ENCODE assay signal across 8 cellular contexts in the genomic region with DNA sequence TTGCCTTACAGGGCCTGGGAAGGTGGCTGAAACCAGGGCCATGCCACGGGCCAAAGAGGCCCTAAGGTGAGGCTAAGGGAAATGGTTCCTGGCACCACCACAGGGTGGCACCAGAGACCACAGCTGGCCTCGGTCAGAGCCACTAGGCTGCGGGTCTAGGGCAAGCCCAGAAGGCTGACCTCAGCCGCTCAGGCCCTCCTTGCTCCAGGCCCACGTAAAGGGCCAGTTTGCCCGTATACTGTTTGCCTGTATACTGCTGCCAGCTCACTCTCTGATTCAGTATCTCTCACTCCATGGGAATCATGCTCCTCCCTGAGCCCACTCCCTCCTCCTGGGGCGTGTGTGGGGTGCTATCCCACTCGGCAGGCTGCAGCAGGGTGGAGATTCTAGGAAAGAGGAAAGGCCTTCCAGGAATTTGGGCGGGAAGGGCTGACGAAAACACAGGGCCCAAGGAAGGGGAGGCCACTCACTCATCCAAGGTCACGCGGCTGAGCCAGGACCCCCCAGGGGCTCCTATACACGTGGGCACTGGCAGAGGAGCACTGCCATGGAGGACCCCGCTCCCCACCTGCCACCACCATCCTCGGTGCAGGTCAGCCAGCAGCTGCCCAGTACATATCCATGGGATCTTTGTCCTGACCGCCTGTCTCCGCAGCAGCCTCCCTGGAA.
DNase-seq lines count a peak whose midpoint lies in the region; ATAC-seq, FAIRE-seq and TF ChIP-seq lines count a peak whose summit lies in the region.

No MANE protein-coding gene starts in this region.

- peak in 4 of 5 donors; percentile 40 to 52 (median 43) for DNase-seq in CD4-positive, alpha-beta memory T cell
- DNase-seq in RWPE2 (ENCODE audit: low spot score) (no peak), frontal cortex (ENCODE audit: low spot score in 2 of 2) (peak; percentile 74 to 82), thyroid gland (peak; percentile 66 to 71)
- peak in 3 of 4 experiments; percentile 6 to 53 (median 15) for DNase-seq in activated naive CD4-positive, alpha-beta T cell (lab: John Stamatoyannopoulos, UW)

- no peak overlapping the region for H3K4me3 ChIP-seq in CD4-positive, alpha-beta memory T cell (ENCODE audit: low read length in 2 of 2)
- H3K4me3 ChIP-seq in RWPE2 (ENCODE audit: severe bottlenecking) (no peak overlapping the region), neutrophil (ENCODE audit: low read depth in 1 of 2, low read length in 1 of 2) (no peak overlapping the region), thyroid gland (replicated peaks in 1 of 3) (no peak overlapping the region)

- ATAC-seq in GM19324 (IDR thresholded peaks at IDR 0.05; ENCODE audit: low FRiP score, unreplicated experiment), result peak; percentile 49
- ATAC-seq in HG03520 (IDR thresholded peaks at IDR 0.05; ENCODE audit: unreplicated experiment), result peak; percentile 73
- peak; percentile 82 for ATAC-seq in RWPE2 (ENCODE audit: low read depth)

- H3K4me1 ChIP-seq in CD4-positive, alpha-beta memory T cell (ENCODE audit: insufficient read depth, low read length), result no peaks in the 10 kb centered on the region
- no peaks in the 10 kb centered on the region for H3K4me1 ChIP-seq in RWPE2 (ENCODE audit: insufficient read depth, poor library complexity, severe bottlenecking)
- H3K4me1 ChIP-seq in neutrophil (ENCODE audit: control insufficient read depth in 1 of 2, insufficient read depth in 1 of 2, low read depth in 1 of 2, low read length in 1 of 2), result peaks cover 6 to 13% of the 10 kb centered on the region in 2 experiments
- H3K4me1 ChIP-seq in thyroid gland, result peaks cover 0 to 3% of the 10 kb centered on the region in 2 donors

- H3K4me3 Mint-ChIP-seq in CD4-positive, alpha-beta memory T cell, result no peak overlapping the region

- H3K9me3 Mint-ChIP-seq in CD4-positive, alpha-beta memory T cell, result no peaks in the 10 kb centered on the region

- WGBS in thyroid gland, 2 donors, result 64 to 74% methylated on average over 12 to 14 of the region's 17 CpGs

- H3K36me3 Mint-ChIP-seq in CD4-positive, alpha-beta memory T cell, result no peaks in the 10 kb centered on the region

- CTCF ChIA-PET in CD4-positive, alpha-beta memory T cell (lab: Charles Lee; ENCODE audit: partially characterized antibody), result interaction anchor here (0.9 to 5.7 kb wide), 4 partner anchors 16 to 72 kb away, joined by 3 to 30 read pairs (median 3); a partner anchor contains a TSS

- H3K27ac Mint-ChIP-seq in CD4-positive, alpha-beta memory T cell, result no peak overlapping the region

- H3K4me1 Mint-ChIP-seq in CD4-positive, alpha-beta memory T cell, result no peaks in the 10 kb centered on the region

- no peak for FAIRE-seq in frontal cortex (lab: Jason Lieb, UNC)

- no peaks in the 10 kb centered on the region for H3K9me3 ChIP-seq in CD4-positive, alpha-beta memory T cell (ENCODE audit: control insufficient read depth in 1 of 2, low read length in 2 of 2)
- H3K9me3 ChIP-seq in RWPE2 (ENCODE audit: severe bottlenecking) (no peaks in the 10 kb centered on the region), neutrophil (no peaks in the 10 kb centered on the region), thyroid gland (no peaks in the 10 kb centered on the region)

- TF ChIP-seq POLR2A in thyroid gland (IDR thresholded peaks at IDR 0.05), result no peak

- POLR2A ChIA-PET in CD4-positive, alpha-beta memory T cell (lab: Charles Lee; ENCODE audit: partially characterized antibody), result no interaction called here

- no peaks in the 10 kb centered on the region for H3K27me3 ChIP-seq in CD4-positive, alpha-beta memory T cell (ENCODE audit: insufficient read depth, low read length)
- H3K27me3 ChIP-seq in RWPE2 (ENCODE audit: insufficient read depth, poor library complexity, severe bottlenecking), result no peaks in the 10 kb centered on the region
- H3K27me3 ChIP-seq in neutrophil, result no peaks in the 10 kb centered on the region
- no peaks in the 10 kb centered on the region for H3K27me3 ChIP-seq in thyroid gland

- TF ChIP-seq CTCF in RWPE2 (IDR thresholded peaks at IDR 0.05; ENCODE audit: poor library complexity, severe bottlenecking) (peak; percentile 93), neutrophil (IDR thresholded peaks at IDR 0.05) (peak; percentile 80), thyroid gland (IDR thresholded peaks at IDR 0.05) (peak; percentile 55 to 91 (median 82))

- no peaks in the 10 kb centered on the region for H3K27me3 Mint-ChIP-seq in CD4-positive, alpha-beta memory T cell

- intact Hi-C loops in CD4-positive, alpha-beta memory T cell (cut with micrococcal nuclease), result loop anchor here (1.0 to 5.0 kb wide), 3 partner anchors 63 to 1021 kb away; a partner anchor contains a TSS
- intact Hi-C loops in thyroid gland (cut with DNase I), result loop anchor here (5.0 to 10.0 kb wide), 3 partner anchors 61 to 446 kb away; a partner anchor contains a TSS

- no peaks in the 10 kb centered on the region for H3K36me3 ChIP-seq in CD4-positive, alpha-beta memory T cell (ENCODE audit: insufficient read depth, low read length)
- H3K36me3 ChIP-seq in RWPE2 (ENCODE audit: low read depth) (peaks cover 62% of the 10 kb centered on the region), neutrophil (peaks cover 68% of the 10 kb centered on the region), thyroid gland (no peaks in the 10 kb centered on the region)

- H3K27ac ChIP-seq in CD4-positive, alpha-beta memory T cell (ENCODE audit: low read depth, low read length), result no peak overlapping the region
- H3K27ac ChIP-seq in RWPE2 (ENCODE audit: poor library complexity, severe bottlenecking) (peak overlapping the region; percentile 36), neutrophil (no peak overlapping the region), thyroid gland (no peak overlapping the region)
